Comparison of ENCODE assay signal across 14 cellular contexts in genomic region chr17:19388791-19389190, GRCh38. TPM values are rescaled to one million over a fixed set of nuclear protein-coding genes. Genes with fewer than 3 reads are reported as not detected.
DNase-seq lines count a peak whose midpoint lies in the region; ATAC-seq, FAIRE-seq and TF ChIP-seq lines count a peak whose summit lies in the region.
"Had no signal": no experiment of that assay in that cellular context is flagged by ENCODE, and none has a peak within 500 bp of the region (broad histone marks: within the 10 kb centered on the region; RNA-seq: fewer than 3 reads in every experiment).

No MANE protein-coding gene starts in this region.

- H2BK15ac ChIP-seq in mesenchymal stem cell (ENCODE audit: low read depth, poor library complexity, severe bottlenecking) = no peak overlapping the region

- no peak overlapping the region for H3K4me3 Mint-ChIP-seq in Caco-2 (ENCODE audit: unreplicated experiment)
- H3K4me3 Mint-ChIP-seq: activated naive CD8-positive, alpha-beta T cell treated with anti-CD3 and anti-CD28 coated beads, Interleukin-2, amount 10 ng/mL, durations not matched to agents 7 days and 5 days; CD4-positive, CD25-positive, alpha-beta regulatory T cell; T-cell had no signal

- H3K14ac ChIP-seq in mesenchymal stem cell (ENCODE audit: low read length in 2 of 2) = no peak overlapping the region

- H3K27me3 Mint-ChIP-seq in Caco-2 (ENCODE audit: insufficient read depth, unreplicated experiment) = peaks cover 6% of the 10 kb centered on the region

- H3K36me3 ChIP-seq in MG63 (no peaks in the 10 kb centered on the region; the same call in none of the 2 replicates), K562 (ENCODE audit: control insufficient read depth, insufficient read depth, low read length) (no peaks in the 10 kb centered on the region; the same call in 1 of the 3 replicates), mesenchymal stem cell (ENCODE audit: control insufficient read depth in 1 of 2, insufficient read depth in 2 of 2, low read depth in 1 of 2, low read length in 2 of 2) (peaks cover 20 to 26% of the 10 kb centered on the region in 2 experiments), thyroid gland (peaks cover 0 to 2% of the 10 kb centered on the region in 2 donors), Caco-2 (ENCODE audit: control insufficient read depth, insufficient read depth, low read length) (peaks cover 2% of the 10 kb centered on the region)

- H3K79me2 ChIP-seq in K562 (ENCODE audit: control insufficient read depth, insufficient read depth, low read length) = no peaks in the 10 kb centered on the region

- CTCF ChIA-PET in K562 (lab: Yijun Ruan, JAX; ENCODE audit: low intra/inter-chr PET ratio) (no interaction called here), Caco-2 (lab: Charles Lee) (interaction anchor here (0.9 kb wide), 1 partner anchor 11 kb away, joined by 3 read pairs; the partner anchor contains the start of gene MAPK7)

- no peaks in the 10 kb centered on the region for H3K27me3 ChIP-seq in MG63
- H3K27me3 ChIP-seq in K562 (ENCODE audit: control insufficient read depth in 2 of 2, insufficient read depth in 2 of 2, low read length in 2 of 2) = no peaks in the 10 kb centered on the region
- H3K27me3 ChIP-seq in mesenchymal stem cell (ENCODE audit: control insufficient read depth in 1 of 2, insufficient read depth in 1 of 2, low read length in 2 of 2) = peaks cover 0 to 18% of the 10 kb centered on the region in 2 experiments
- H3K27me3 ChIP-seq in thyroid gland = no peaks in the 10 kb centered on the region
- no peaks in the 10 kb centered on the region for H3K27me3 ChIP-seq in Caco-2 (replicated peaks; ENCODE audit: control insufficient read depth, insufficient read depth, low read length)

- no peak overlapping the region for H4K8ac ChIP-seq in mesenchymal stem cell (ENCODE audit: low read length)

- peak overlapping the region; percentile 8 for H2BK120ac ChIP-seq in mesenchymal stem cell (ENCODE audit: low read depth, low read length)

- peak overlapping the region; percentile 1 to 82 for H3K18ac ChIP-seq in mesenchymal stem cell (ENCODE audit: low read depth in 1 of 2, low read length in 2 of 2)

- peaks cover 22% of the 10 kb centered on the region for H3K36me3 Mint-ChIP-seq in Caco-2 (ENCODE audit: insufficient read depth, unreplicated experiment)

- no peak overlapping the region for H3K27ac Mint-ChIP-seq in Caco-2 (ENCODE audit: unreplicated experiment)
- H3K27ac Mint-ChIP-seq: activated naive CD8-positive, alpha-beta T cell treated with anti-CD3 and anti-CD28 coated beads, Interleukin-2, amount 10 ng/mL, durations not matched to agents 7 days and 5 days; T-cell had no signal

- H2AFZ ChIP-seq in K562 (ENCODE audit: low read depth, low read length) = no peak overlapping the region
- H2AFZ ChIP-seq in mesenchymal stem cell (ENCODE audit: low read depth, low read length) = no peak overlapping the region

- peak; percentile 41 for DNase-seq in MG63
- no peak for DNase-seq in K562 (ENCODE audit: extremely low read depth in 1 of 4, low spot score in 3 of 4)
- no peak for DNase-seq in mesenchymal stem cell
- DNase-seq in thyroid gland = peak in 1 of 2 donors; percentile 29
- DNase-seq in Caco-2 = no peak
- DNase-seq: activated CD4-positive, CD25-positive, alpha-beta regulatory T cell treated with anti-CD3 and anti-CD28 coated beads, Interleukin-2, amount 50 U/mL, for 72 hours; activated naive CD8-positive, alpha-beta T cell treated with anti-CD3 and anti-CD28 coated beads, Interleukin-2, amount 10 ng/mL, durations not matched to agents 7 days and 5 days; activated T-cell treated with anti-CD3 and anti-CD28 coated beads for 4 hours; CD4-positive, CD25-positive, alpha-beta regulatory T cell; T-cell had no signal

- ATAC-seq in K562 (no peak), GM18502 (IDR thresholded peaks at IDR 0.05; ENCODE audit: poor library complexity, unreplicated experiment) (no peak), HG03457 (IDR thresholded peaks at IDR 0.05; ENCODE audit: unreplicated experiment) (no peak)
- ATAC-seq: T-cell had no signal

- no peak overlapping the region for H3K23ac ChIP-seq in mesenchymal stem cell (ENCODE audit: low read length in 2 of 2)

- in situ Hi-C loops in K562 (cut with MboI) = no loop called here

- no peaks in the 10 kb centered on the region for H3K9me3 ChIP-seq in MG63
- H3K9me3 ChIP-seq in K562 (replicated peaks; ENCODE audit: control insufficient read depth, insufficient read depth, low read depth, low read length) = no peaks in the 10 kb centered on the region
- H3K9me3 ChIP-seq in mesenchymal stem cell (ENCODE audit: control insufficient read depth, low read length) = no peaks in the 10 kb centered on the region
- H3K9me3 ChIP-seq in thyroid gland = no peaks in the 10 kb centered on the region
- no peaks in the 10 kb centered on the region for H3K9me3 ChIP-seq in Caco-2

- no peak overlapping the region for H3K4me2 ChIP-seq in K562 (ENCODE audit: insufficient read depth, low read length)
- H3K4me2 ChIP-seq in mesenchymal stem cell (ENCODE audit: low read length, poor library complexity, severe bottlenecking) = no peak overlapping the region

- TF ChIP-seq CTCF in K562 (IDR thresholded peaks at IDR 0.05 in 2 of 3, conservative IDR thresholded peaks at IDR 0.05 in 1 of 3; ENCODE audit: insufficient read depth in 2 of 3, low read depth in 1 of 3, low read length in 3 of 3) (no peak), thyroid gland (IDR thresholded peaks at IDR 0.05) (no peak), Caco-2 (IDR thresholded peaks at IDR 0.05; ENCODE audit: insufficient read depth in 1 of 2, low read depth in 1 of 2, low read length in 1 of 2, severe bottlenecking in 1 of 2, unreplicated experiment in 1 of 2) (no peak)

- H3K4ac ChIP-seq in mesenchymal stem cell (ENCODE audit: low read depth in 1 of 2, low read length in 2 of 2) = no peak overlapping the region

- intact Hi-C loops in K562 (cut with micrococcal nuclease) (no loop called here), thyroid gland (cut with DNase I) (no loop called here), Caco-2 (cut with micrococcal nuclease; ENCODE audit: unreplicated experiment) (no loop called here)

- no peak overlapping the region for H3K9ac ChIP-seq in K562 (ENCODE audit: insufficient read depth in 1 of 2, low read depth in 2 of 2, low read length in 2 of 2)
- H3K9ac ChIP-seq in mesenchymal stem cell (ENCODE audit: low read length) = no peak overlapping the region

- no peaks in the 10 kb centered on the region for H3K9me3 Mint-ChIP-seq in Caco-2 (ENCODE audit: unreplicated experiment)
- H3K9me3 Mint-ChIP-seq: activated naive CD8-positive, alpha-beta T cell treated with anti-CD3 and anti-CD28 coated beads, Interleukin-2, amount 10 ng/mL, durations not matched to agents 7 days and 5 days; CD4-positive, CD25-positive, alpha-beta regulatory T cell; T-cell had no signal

- TF ChIP-seq EP300 in K562 (IDR thresholded peaks at IDR 0.05; ENCODE audit: low read length) = no peak

- peaks cover 9% of the 10 kb centered on the region for H3K79me1 ChIP-seq in mesenchymal stem cell (replicated peaks; ENCODE audit: low read length, poor library complexity, severe bottlenecking)

- H3K4me3 ChIP-seq in MG63 (no peak overlapping the region), K562 (no peak overlapping the region), mesenchymal stem cell (ENCODE audit: insufficient read depth in 1 of 2, low read depth in 1 of 2, low read length in 2 of 2) (no peak overlapping the region), thyroid gland (replicated peaks in 1 of 3) (no peak overlapping the region), Caco-2 (ENCODE audit: low read depth, low read length) (no peak overlapping the region)

- POLR2A ChIA-PET in K562 (lab: Yijun Ruan, JAX) = interaction anchor here (1.0 to 2.0 kb wide), 2 partner anchors 11 to 130 kb away, joined by 3 to 5 read pairs; partner anchors contain the start of gene MAPK7
- POLR2A ChIA-PET in Caco-2 (lab: Charles Lee) = interaction anchor here (2.4 kb wide), 1 partner anchor 11 kb away, joined by 11 read pairs; the partner anchor contains the start of gene MAPK7

- no TSS peak for BruUV-seq in K562 (replicated peaks; lab: Mats Ljungman, UMichigan)
- no TSS peak for BruUV-seq in Caco-2 (replicated peaks; lab: Mats Ljungman, UMichigan)

- TF ChIP-seq RAD21 in K562 (CRISPR knock-in tag; conservative IDR thresholded peaks at IDR 0.05 in 1 of 2, IDR thresholded peaks at IDR 0.05 in 1 of 2) = no peak

- H2BK12ac ChIP-seq in mesenchymal stem cell (ENCODE audit: low read length in 2 of 2) = peak overlapping the region in 1 of 2 experiments; percentile 81

- peak overlapping the region; percentile 52 for H4K91ac ChIP-seq in mesenchymal stem cell (ENCODE audit: low read length)

- no peak for FAIRE-seq in K562 (lab: Jason Lieb, UNC)
- FAIRE-seq: colon, urothelium cell line had no signal

- H2BK5ac ChIP-seq in mesenchymal stem cell (ENCODE audit: low read depth, low read length, poor library complexity, severe bottlenecking) = no peak overlapping the region

- TF ChIP-seq POLR2A in K562 (conservative IDR thresholded peaks at IDR 0.05) = no peak
- TF ChIP-seq POLR2A in thyroid gland (IDR thresholded peaks at IDR 0.05) = no peak

- peaks cover 3 to 27% of the 10 kb centered on the region in 2 experiments; a peak in 4 of 5 replicates for H3K4me1 ChIP-seq in K562 (replicated peaks in 1 of 2; ENCODE audit: control insufficient read depth in 2 of 2, insufficient read depth in 2 of 2, low read length in 2 of 2)
- peaks cover 28% of the 10 kb centered on the region for H3K4me1 ChIP-seq in mesenchymal stem cell (ENCODE audit: control insufficient read depth, insufficient read depth, low read depth, low read length)
- H3K4me1 ChIP-seq in thyroid gland = peaks cover 12 to 39% of the 10 kb centered on the region in 2 donors
- peaks cover 16% of the 10 kb centered on the region; the same call in 1 of the 2 replicates for H3K4me1 ChIP-seq in Caco-2

- H4K20me1 ChIP-seq in K562 (replicated peaks; ENCODE audit: control insufficient read depth, insufficient read depth, low read length) = no peaks in the 10 kb centered on the region

- peaks cover 8% of the 10 kb centered on the region for H3K4me1 Mint-ChIP-seq in Caco-2 (ENCODE audit: low read depth, unreplicated experiment)

- no peak overlapping the region for H2AK5ac ChIP-seq in mesenchymal stem cell (ENCODE audit: low read length, severe bottlenecking)

- H3K9me1 ChIP-seq in K562 (ENCODE audit: control insufficient read depth, insufficient read depth, low read length) = no peaks in the 10 kb centered on the region

- H3K27ac ChIP-seq in K562 (ENCODE audit: extremely low read depth, low read depth, low read length) = no peak overlapping the region
- no peak overlapping the region for H3K27ac ChIP-seq in mesenchymal stem cell (ENCODE audit: low read length, poor library complexity, severe bottlenecking)
- H3K27ac ChIP-seq in thyroid gland = peak overlapping the region in 2 of 3 donors; percentile 75 to 88

RNA-seq across cellular contexts. Expression of gene MFAP4, which starts 1.8 kb away (rescaled TPM):
- total RNA-seq in MG63 (2014; rRNA removed; shearing (Covaris generic); ENCODE audit: low replicate concordance) = 3.2 and 4.3 TPM in 2 replicates
- not detected in 2 replicates for total RNA-seq in K562 (2011; cell fraction: chromatin; rRNA removed; ENCODE audit: low replicate concordance)
- total RNA-seq in K562 (2011; cell fraction: nucleolus; rRNA removed) = not detected in 2 replicates
- not detected in 2 replicates for total RNA-seq in K562 (2011; cell fraction: nucleoplasm; rRNA removed)
- total RNA-seq in K562 (2014; rRNA removed) (not detected in 2 replicates), K562 (2014; rRNA removed; fragmentation: Illumina TruSeq; extraction: Trizol) (not detected in 2 replicates), K562 (2015; rRNA removed; fragmentation: Illumina TruSeq; extraction: Trizol) (not detected in 2 replicates), K562 (2021) (0.24 and 0.36 TPM in 2 replicates), thyroid gland (100 to 1,000 TPM in 1 of 4 donors, 10 to 100 TPM in 3; 12.6 to 105 (median 53.5) TPM), Caco-2 (2022) (not detected in 2 replicates)
- polyA plus RNA-seq in K562 (2011; rRNA removed) (not detected in 2 replicates), K562 (2014; fragmentation: Illumina TruSeq; extraction: Trizol) (not detected in 2 replicates), K562 (2014; fragmentation: Nextera tagmentation; extraction: Ambion mirVana) (under 1 TPM in 1 of 2 experiments, not detected in 1; 0.07 TPM), K562 (2014; rRNA removed) (not detected in 2 replicates)
- not detected in 2 replicates for polyA plus RNA-seq in K562 (2011; cell fraction: cytosol; rRNA removed)
- not detected in 2 replicates for polyA plus RNA-seq in K562 (2011; cell fraction: nucleus; rRNA removed)
- 1.0 TPM in 1 of 2 replicates, not detected in the other for polyA plus RNA-seq in K562 (2012)
- polyA minus RNA-seq in K562 (2011; rRNA and poly(A)+ RNA removed) = not detected in 2 replicates
- not detected in 2 replicates for polyA minus RNA-seq in K562 (2011; cell fraction: cytosol; rRNA and poly(A)+ RNA removed)
- polyA minus RNA-seq in K562 (2011; cell fraction: nucleus; rRNA and poly(A)+ RNA removed) = not detected in 2 replicates
- polyA plus RNA-seq in mesenchymal stem cell (2013, experiment 1 of 2) = 238 TPM
- 237 TPM for polyA plus RNA-seq in mesenchymal stem cell (2013, experiment 2 of 2)
- total RNA-seq: activated naive CD8-positive, alpha-beta T cell treated with anti-CD3 and anti-CD28 coated beads, Interleukin-2, amount 10 ng/mL, durations not matched to agents 7 days and 5 days; CD4-positive, CD25-positive, alpha-beta regulatory T cell had no signal
- polyA plus RNA-seq: CD4-positive, CD25-positive, alpha-beta regulatory T cell had no signal

RNA-seq across cellular contexts. Expression of gene MAPK7, which starts 10.5 kb away (rescaled TPM):
- total RNA-seq in MG63 (2014; rRNA removed; shearing (Covaris generic); ENCODE audit: low replicate concordance) = 2.8 and 10.1 TPM in 2 replicates
- 7.3 and 21.2 TPM in 2 replicates for total RNA-seq in K562 (2011; cell fraction: chromatin; rRNA removed; ENCODE audit: low replicate concordance)
- total RNA-seq in K562 (2011; cell fraction: nucleolus; rRNA removed) = 8.8 and 12.7 TPM in 2 replicates
- 5.4 and 6.3 TPM in 2 replicates for total RNA-seq in K562 (2011; cell fraction: nucleoplasm; rRNA removed)
- total RNA-seq in K562 (2014; rRNA removed) (2.5 and 4.5 TPM in 2 replicates), K562 (2014; rRNA removed; fragmentation: Illumina TruSeq; extraction: Trizol) (1.1 TPM in 2 replicates), K562 (2015; rRNA removed; fragmentation: Illumina TruSeq; extraction: Trizol) (2.5 and 2.7 TPM in 2 replicates), K562 (2021) (7.4 and 7.5 TPM in 2 replicates), thyroid gland (10 to 100 TPM; 22.4 to 46.5 (median 31.3) TPM), Caco-2 (2022) (20.8 and 22.1 TPM in 2 replicates)
- polyA plus RNA-seq in K562 (2011; rRNA removed) (2.5 and 2.9 TPM in 2 replicates), K562 (2014; fragmentation: Illumina TruSeq; extraction: Trizol) (3.3 and 5.5 TPM in 2 replicates), K562 (2014; fragmentation: Nextera tagmentation; extraction: Ambion mirVana) (under 1 TPM; 0.46 to 0.68 TPM), K562 (2014; rRNA removed) (4.3 and 6.2 TPM in 2 replicates)
- polyA plus RNA-seq in K562 (2011; cell fraction: cytosol; rRNA removed) = 2.3 and 4.4 TPM in 2 replicates
- polyA plus RNA-seq in K562 (2011; cell fraction: nucleus; rRNA removed) = 8.0 and 15.0 TPM in 2 replicates
- polyA plus RNA-seq in K562 (2012) = 5.2 and 6.4 TPM in 2 replicates
- polyA minus RNA-seq in K562 (2011; rRNA and poly(A)+ RNA removed) = 4.3 and 5.0 TPM in 2 replicates
- 2.9 and 5.5 TPM in 2 replicates for polyA minus RNA-seq in K562 (2011; cell fraction: cytosol; rRNA and poly(A)+ RNA removed)
- 14.0 and 14.4 TPM in 2 replicates for polyA minus RNA-seq in K562 (2011; cell fraction: nucleus; rRNA and poly(A)+ RNA removed)
- 33.6 TPM for polyA plus RNA-seq in mesenchymal stem cell (2013, experiment 1 of 2)
- 30.7 TPM for polyA plus RNA-seq in mesenchymal stem cell (2013, experiment 2 of 2)

RNA-seq across cellular contexts. Expression of gene RNF112, which starts 22.2 kb away (rescaled TPM):
- not detected in 2 replicates for total RNA-seq in MG63 (2014; rRNA removed; shearing (Covaris generic); ENCODE audit: low replicate concordance)
- not detected in 2 replicates for total RNA-seq in K562 (2011; cell fraction: chromatin; rRNA removed; ENCODE audit: low replicate concordance)
- total RNA-seq in K562 (2011; cell fraction: nucleolus; rRNA removed) = not detected in 2 replicates
- total RNA-seq in K562 (2011; cell fraction: nucleoplasm; rRNA removed) = not detected in 2 replicates
- total RNA-seq in K562 (2014; rRNA removed) (0.05 TPM in 1 of 2 replicates, not detected in the other), K562 (2014; rRNA removed; fragmentation: Illumina TruSeq; extraction: Trizol) (not detected in 2 replicates), K562 (2015; rRNA removed; fragmentation: Illumina TruSeq; extraction: Trizol) (not detected in 2 replicates), K562 (2021) (not detected in 2 replicates), thyroid gland (1 to 10 TPM in 3 of 4 donors, under 1 TPM in 1; 0.83 to 3.5 (median 2.2) TPM), Caco-2 (2022) (0.16 TPM in 1 of 2 replicates, not detected in the other)
- polyA plus RNA-seq in K562 (2011; rRNA removed) (not detected in 2 replicates), K562 (2014; fragmentation: Illumina TruSeq; extraction: Trizol) (not detected in 2 replicates), K562 (2014; fragmentation: Nextera tagmentation; extraction: Ambion mirVana) (not detected), K562 (2014; rRNA removed) (not detected in 2 replicates)
- not detected in 2 replicates for polyA plus RNA-seq in K562 (2011; cell fraction: cytosol; rRNA removed)
- polyA plus RNA-seq in K562 (2011; cell fraction: nucleus; rRNA removed) = 0.08 and 0.13 TPM in 2 replicates
- polyA plus RNA-seq in K562 (2012) = 0.11 TPM in 1 of 2 replicates, not detected in the other
- not detected in 2 replicates for polyA minus RNA-seq in K562 (2011; rRNA and poly(A)+ RNA removed)
- polyA minus RNA-seq in K562 (2011; cell fraction: cytosol; rRNA and poly(A)+ RNA removed) = not detected in 2 replicates
- polyA minus RNA-seq in K562 (2011; cell fraction: nucleus; rRNA and poly(A)+ RNA removed) = not detected in 2 replicates
- 0.08 TPM for polyA plus RNA-seq in mesenchymal stem cell (2013, experiment 1 of 2)
- polyA plus RNA-seq in mesenchymal stem cell (2013, experiment 2 of 2) = 0.08 TPM
- polyA plus RNA-seq: CD4-positive, CD25-positive, alpha-beta regulatory T cell had no signal

RNA-seq across cellular contexts. Expression of gene B9D1, which starts 26.3 kb away (rescaled TPM):
- 14.8 and 30.2 TPM in 2 replicates for total RNA-seq in MG63 (2014; rRNA removed; shearing (Covaris generic); ENCODE audit: low replicate concordance)
- 15.4 and 25.4 TPM in 2 replicates for total RNA-seq in K562 (2011; cell fraction: chromatin; rRNA removed; ENCODE audit: low replicate concordance)
- total RNA-seq in K562 (2011; cell fraction: nucleolus; rRNA removed) = 22.5 and 35.0 TPM in 2 replicates
- 21.7 and 23.8 TPM in 2 replicates for total RNA-seq in K562 (2011; cell fraction: nucleoplasm; rRNA removed)
- total RNA-seq in K562 (2014; rRNA removed) = 24.0 and 24.9 TPM in 2 replicates
- total RNA-seq in K562 (2014; rRNA removed; fragmentation: Illumina TruSeq; extraction: Trizol) = 7.6 and 10.3 TPM in 2 replicates
- total RNA-seq in K562 (2015; rRNA removed; fragmentation: Illumina TruSeq; extraction: Trizol) = 8.9 and 10.0 TPM in 2 replicates
- total RNA-seq in K562 (2021) = 12.7 and 15.0 TPM in 2 replicates
- 23.4 and 28.0 TPM in 2 replicates for polyA plus RNA-seq in K562 (2011; rRNA removed)
- polyA plus RNA-seq in K562 (2011; cell fraction: cytosol; rRNA removed) = 26.8 and 45.5 TPM in 2 replicates
- polyA plus RNA-seq in K562 (2011; cell fraction: nucleus; rRNA removed) = 43.7 and 59.8 TPM in 2 replicates
- polyA plus RNA-seq in K562 (2012) = 14.9 and 22.4 TPM in 2 replicates
- polyA plus RNA-seq in K562 (2014; fragmentation: Illumina TruSeq; extraction: Trizol) = 14.3 and 18.9 TPM in 2 replicates
- 10 to 100 TPM in 1 of 2 experiments, 1 to 10 TPM in 1; 9.5 to 17.9 TPM for polyA plus RNA-seq in K562 (2014; fragmentation: Nextera tagmentation; extraction: Ambion mirVana)
- 26.5 and 28.8 TPM in 2 replicates for polyA plus RNA-seq in K562 (2014; rRNA removed)
- 7.7 and 16.5 TPM in 2 replicates for polyA minus RNA-seq in K562 (2011; rRNA and poly(A)+ RNA removed)
- polyA minus RNA-seq in K562 (2011; cell fraction: cytosol; rRNA and poly(A)+ RNA removed) = 6.1 and 8.9 TPM in 2 replicates
- 11.6 and 13.3 TPM in 2 replicates for polyA minus RNA-seq in K562 (2011; cell fraction: nucleus; rRNA and poly(A)+ RNA removed)
- polyA plus RNA-seq in mesenchymal stem cell (2013, experiment 1 of 2) = 30.2 TPM
- polyA plus RNA-seq in mesenchymal stem cell (2013, experiment 2 of 2) = 30.8 TPM
- 100 to 1,000 TPM in 2 of 4 donors, 10 to 100 TPM in 2; 45.0 to 104 (median 90.3) TPM for total RNA-seq in thyroid gland
- 8.1 and 11.5 TPM in 2 replicates for total RNA-seq in Caco-2 (2022)

Comparison
In these comparisons a context has a peak if more than half of its experiments do, and no peak if none do; other contexts are left out.
1. H3K27ac ChIP-seq: peak in thyroid gland (2 of 3); none in K562 (single experiment) and mesenchymal stem cell (single experiment).